Comparison of ENCODE assay signal across 8 cellular contexts in genomic region chr9:35490910-35491465, GRCh38. TPM values are rescaled to one million over a fixed set of nuclear protein-coding genes. Genes with fewer than 3 reads are reported as not detected.
DNase-seq lines count a peak whose midpoint lies in the region; ATAC-seq and TF ChIP-seq lines count a peak whose summit lies in the region.

No MANE protein-coding gene starts in this region.

- no peak for TF ChIP-seq POLR2A in prostate gland (IDR thresholded peaks at IDR 0.05)

- no peaks in the 10 kb centered on the region for H4K20me1 ChIP-seq in GM23248 (ENCODE audit: insufficient read depth)

- peak overlapping the region; percentile 95 for H3K9ac ChIP-seq in GM23248

- CTCF ChIA-PET in activated CD8-positive, alpha-beta memory T cell treated with anti-CD3 and anti-CD28 coated beads, Interleukin-2, amount 10 ng/mL, durations not matched to agents 7 days and 5 days (lab: Charles Lee) = no interaction called here

- TF ChIP-seq CTCF in VCaP (conservative IDR thresholded peaks at IDR 0.05) = no peak
- TF ChIP-seq CTCF in foreskin fibroblast (IDR thresholded peaks at IDR 0.05; ENCODE audit: low read depth, low read length) = no peak
- no peak for TF ChIP-seq CTCF in prostate gland (IDR thresholded peaks at IDR 0.05)

- H3K27ac ChIP-seq in GM23248 (peak overlapping the region; percentile 98), VCaP (peak overlapping the region; percentile 83; the same call in 1 of the 2 replicates), prostate gland (peak overlapping the region; percentile 84 to 91)
- H3K27ac ChIP-seq in effector memory CD4-positive, alpha-beta T cell (ENCODE audit: insufficient read depth, low read length, poor library complexity, severe bottlenecking) = no peak overlapping the region

- H3K4me3 ChIP-seq in GM23248 = peak overlapping the region; percentile 98
- H3K4me3 ChIP-seq in foreskin fibroblast (ENCODE audit: low read depth in 1 of 2, low read length in 2 of 2) = peak overlapping the region; percentile 76 to 85
- H3K4me3 ChIP-seq in prostate gland = peak overlapping the region; percentile 60 to 69
- H3K4me3 ChIP-seq in effector memory CD4-positive, alpha-beta T cell (ENCODE audit: insufficient read depth, low read depth, low read length, poor library complexity, severe bottlenecking) = no peak overlapping the region

- intact Hi-C loops in prostate gland (cut with DNase I) = loop anchor here (2.0 kb wide), 2 partner anchors 62 to 114 kb away; partner anchors contain the start of gene TESK1

- H3K79me2 ChIP-seq in GM23248 (ENCODE audit: insufficient read depth) = peaks cover 75% of the 10 kb centered on the region

- H3K9me3 ChIP-seq in GM23248 (ENCODE audit: low read depth) (no peaks in the 10 kb centered on the region), prostate gland (no peaks in the 10 kb centered on the region)
- H3K9me3 ChIP-seq in effector memory CD4-positive, alpha-beta T cell (ENCODE audit: control insufficient read depth, low read length) = no peaks in the 10 kb centered on the region

- H3K4me2 ChIP-seq in GM23248 (ENCODE audit: unreplicated experiment) = peak overlapping the region; percentile 98

- H3K27ac Mint-ChIP-seq in activated CD8-positive, alpha-beta memory T cell treated with anti-CD3 and anti-CD28 coated beads, Interleukin-2, amount 10 ng/mL, durations not matched to agents 7 days and 5 days = no peak overlapping the region

- no peaks in the 10 kb centered on the region for H3K36me3 Mint-ChIP-seq in activated CD8-positive, alpha-beta memory T cell treated with anti-CD3 and anti-CD28 coated beads, Interleukin-2, amount 10 ng/mL, durations not matched to agents 7 days and 5 days

- H3K27me3 Mint-ChIP-seq in activated CD8-positive, alpha-beta memory T cell treated with anti-CD3 and anti-CD28 coated beads, Interleukin-2, amount 10 ng/mL, durations not matched to agents 7 days and 5 days = peaks cover 40% of the 10 kb centered on the region

- H2AFZ ChIP-seq in GM23248 = no peak overlapping the region

- WGBS in GM23248 (ENCODE audit: low coverage in 1 of 2, low lambda C conversion rate in 2 of 2, missing lambda C conversion rate in 2 of 2), 2 experiments = 13 to 14% methylated on average over 12 of the region's 12 CpGs
- WGBS in prostate gland = 57% methylated on average over 12 of the region's 12 CpGs

- H3K4me3 Mint-ChIP-seq in activated CD8-positive, alpha-beta memory T cell treated with anti-CD3 and anti-CD28 coated beads, Interleukin-2, amount 10 ng/mL, durations not matched to agents 7 days and 5 days = no peak overlapping the region

- H3K4me1 ChIP-seq in GM23248 (ENCODE audit: insufficient read depth) (peaks cover 35% of the 10 kb centered on the region), prostate gland (replicated peaks) (no peaks in the 10 kb centered on the region)
- peaks cover 7% of the 10 kb centered on the region for H3K4me1 ChIP-seq in effector memory CD4-positive, alpha-beta T cell (ENCODE audit: control insufficient read depth, insufficient read depth, low read length, poor library complexity, severe bottlenecking)

- peaks cover 13% of the 10 kb centered on the region; the same call in 1 of the 2 replicates for H3K36me3 ChIP-seq in GM23248 (ENCODE audit: low read depth)
- H3K36me3 ChIP-seq in prostate gland = no peaks in the 10 kb centered on the region
- no peaks in the 10 kb centered on the region for H3K36me3 ChIP-seq in effector memory CD4-positive, alpha-beta T cell (ENCODE audit: control insufficient read depth, insufficient read depth, low read length)

- peaks cover 27% of the 10 kb centered on the region for H3K4me1 Mint-ChIP-seq in activated CD8-positive, alpha-beta memory T cell treated with anti-CD3 and anti-CD28 coated beads, Interleukin-2, amount 10 ng/mL, durations not matched to agents 7 days and 5 days

- in situ Hi-C loops in GM23248 (cut with MboI) = no loop called here

- H3K9me3 Mint-ChIP-seq in activated CD8-positive, alpha-beta memory T cell treated with anti-CD3 and anti-CD28 coated beads, Interleukin-2, amount 10 ng/mL, durations not matched to agents 7 days and 5 days (ENCODE audit: low read depth) = no peaks in the 10 kb centered on the region

- H3K9me2 ChIP-seq in GM23248 (ENCODE audit: insufficient read depth) = no peaks in the 10 kb centered on the region

- no peaks in the 10 kb centered on the region for H3K27me3 ChIP-seq in GM23248 (replicated peaks; ENCODE audit: insufficient read depth)
- H3K27me3 ChIP-seq in prostate gland (replicated peaks; ENCODE audit: insufficient read depth) = no peaks in the 10 kb centered on the region
- peaks cover 12% of the 10 kb centered on the region for H3K27me3 ChIP-seq in effector memory CD4-positive, alpha-beta T cell (replicated peaks; ENCODE audit: control insufficient read depth, insufficient read depth, low read length, poor library complexity, severe bottlenecking)

- DNase-seq in GM23248 (peak; percentile 66), foreskin fibroblast (peak in 1 of 2 donors; percentile 59), prostate gland (ENCODE audit: low spot score) (no peak)
- DNase-seq in activated CD8-positive, alpha-beta memory T cell treated with anti-CD3 and anti-CD28 coated beads, Interleukin-2, amount 10 ng/mL, durations not matched to agents 7 days and 5 days = no peak
- no peak for DNase-seq in effector memory CD4-positive, alpha-beta T cell

- no peak for ATAC-seq in activated CD8-positive, alpha-beta memory T cell treated with anti-CD3 and anti-CD28 coated beads, Interleukin-2, amount 10 ng/mL, durations not matched to agents 7 days and 5 days
- ATAC-seq in GM19023 (IDR thresholded peaks at IDR 0.05; ENCODE audit: unreplicated experiment) (no peak), HG02588 (IDR thresholded peaks at IDR 0.05; ENCODE audit: unreplicated experiment) (no peak)

- peaks cover 69% of the 10 kb centered on the region for H3F3A ChIP-seq in GM23248 (ENCODE audit: insufficient read depth)

RNA-seq across cellular contexts. Expression of gene RUSC2, which starts 1.1 kb away (rescaled TPM):
- 74.0 and 78.4 TPM in 2 replicates for total RNA-seq in GM23248 (2014; rRNA removed; shearing (Covaris generic))
- 31.7 and 34.0 TPM in 2 replicates for polyA plus RNA-seq in GM23248 (2016; fragmentation: Nextera tagmentation; extraction: Ambion mirVana)
- 10 to 100 TPM; 13.6 to 33.1 TPM for total RNA-seq in prostate gland
- total RNA-seq in activated CD8-positive, alpha-beta memory T cell treated with anti-CD3 and anti-CD28 coated beads, Interleukin-2, amount 10 ng/mL, durations not matched to agents 7 days and 5 days = 1 to 10 TPM in 1 of 2 experiments, under 1 TPM in 1; 0.99 to 2.8 TPM
